Comparison of ENCODE assay signal across 21 cellular contexts in the genomic region with DNA sequence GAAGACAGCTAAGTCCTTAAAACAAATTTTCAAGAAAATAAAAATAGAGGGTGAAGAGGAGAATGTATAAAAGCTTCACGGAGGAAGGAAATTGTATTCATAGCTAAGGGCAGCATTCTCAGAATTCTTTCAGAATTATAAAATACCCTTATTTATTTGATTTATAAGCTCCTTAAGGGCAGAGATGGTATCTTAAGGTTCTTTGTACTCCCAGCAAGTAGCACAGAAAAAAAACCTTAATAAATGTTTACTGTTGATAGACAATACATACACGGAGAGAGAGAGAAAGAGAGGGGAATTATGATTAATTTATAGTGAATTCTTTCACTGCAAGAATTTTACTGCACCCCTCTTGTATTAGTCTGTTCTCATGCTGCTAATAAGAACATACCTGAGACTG.
"Had no signal": no experiment of that assay in that cellular context is flagged by ENCODE, and none has a peak within 500 bp of the region (broad histone marks: within the 10 kb centered on the region; RNA-seq: fewer than 3 reads in every experiment).

No MANE protein-coding gene starts in this region.

- H3K4me1 Mint-ChIP-seq: activated CD4-positive, alpha-beta T cell treated with anti-CD3 and anti-CD28 coated beads, Interleukin-2, amount 10 ng/mL, durations not matched to agents 24 days and 14 days had no signal

- ATAC-seq: gastrocnemius medialis; heart left ventricle; mucosa of descending colon; naive thymus-derived CD8-positive, alpha-beta T cell had no signal

- H3K4me3 Mint-ChIP-seq: activated CD4-positive, alpha-beta T cell treated with anti-CD3 and anti-CD28 coated beads, Interleukin-2, amount 10 ng/mL, durations not matched to agents 24 days and 14 days; activated T-helper 1 cell treated with anti-CD3 and anti-CD28 coated beads, Interleukin-12 subunit alpha, Interleukin-12 subunit beta, Interleukin-2, Interleukin-4 antibody, amounts not matched to agents 30 ng/mL and 10 ng/mL and 1 ng/mL, durations not matched to agents 14 hours and 24 hours and 36 hours; T-helper 2 cell treated with Interferon-gamma antibody and Interleukin-4, amounts not matched to agents 5 μg/mL and 100 μg/mL, for 36 hours had no signal

- H3K4me3 ChIP-seq: breast epithelium, gastrocnemius medialis, heart left ventricle, mucosa of descending colon, right atrium auricular region, smooth muscle cell, tibial nerve had no signal

- H3K27ac ChIP-seq: breast epithelium, epithelial cell of prostate, gastrocnemius medialis, heart left ventricle, neutrophil, right atrium auricular region, tibial nerve had no signal

- H3K27ac Mint-ChIP-seq: activated CD4-positive, alpha-beta T cell treated with anti-CD3 and anti-CD28 coated beads, Interleukin-2, amount 10 ng/mL, durations not matched to agents 24 days and 14 days; activated T-helper 1 cell treated with anti-CD3 and anti-CD28 coated beads, Interleukin-12 subunit alpha, Interleukin-12 subunit beta, Interleukin-2, Interleukin-4 antibody, amounts not matched to agents 30 ng/mL and 10 ng/mL and 1 ng/mL, durations not matched to agents 14 hours and 24 hours and 36 hours; naive thymus-derived CD8-positive, alpha-beta T cell; T-helper 2 cell treated with Interferon-gamma antibody and Interleukin-4, amounts not matched to agents 5 μg/mL and 100 μg/mL, for 36 hours had no signal

- H3K4me1 ChIP-seq: breast epithelium, gastrocnemius medialis, heart left ventricle, right atrium auricular region, tibial nerve had no signal

- H3K9me3 ChIP-seq: gastrocnemius medialis, neutrophil, right atrium auricular region, tibial nerve had no signal

- DNase-seq: activated CD4-positive, alpha-beta T cell treated with anti-CD3 and anti-CD28 coated beads, Interleukin-2, amount 10 ng/mL, durations not matched to agents 24 days and 14 days; activated CD4-positive, CD25-positive, alpha-beta regulatory T cell; aorta; cerebellar nuclear complex; dermis blood vessel endothelial cell; gastrocnemius medialis; heart left ventricle; mucosa of descending colon; naive thymus-derived CD8-positive, alpha-beta T cell; stimulated activated CD4-positive, alpha-beta T cell treated with anti-CD3 and anti-CD28 coated beads, Interleukin-4, amount 100 ng/mL, for 4 hours; stimulated activated CD8-positive, alpha-beta memory T cell treated with anti-CD3 and anti-CD28 coated beads, Interleukin-4, amount 100 ng/mL, for 48 hours; stimulated activated naive CD4-positive, alpha-beta T cell treated with Interleukin-2 at 50 U/mL for 16 hours; substantia nigra had no signal

- H3K27me3 ChIP-seq: breast epithelium, gastrocnemius medialis, heart left ventricle, neutrophil, right atrium auricular region, tibial nerve had no signal

- H3K36me3 ChIP-seq: breast epithelium, gastrocnemius medialis, heart left ventricle, neutrophil, right atrium auricular region, tibial nerve had no signal

- H3K9me3 Mint-ChIP-seq: activated CD4-positive, alpha-beta T cell treated with anti-CD3 and anti-CD28 coated beads, Interleukin-2, amount 10 ng/mL, durations not matched to agents 24 days and 14 days had no signal

- H3K4me2 ChIP-seq: smooth muscle cell had no signal

- H3K27me3 Mint-ChIP-seq: activated CD4-positive, alpha-beta T cell treated with anti-CD3 and anti-CD28 coated beads, Interleukin-2, amount 10 ng/mL, durations not matched to agents 24 days and 14 days had no signal
